1 cellular context compared by ENCODE assay signal in the genomic region with DNA sequence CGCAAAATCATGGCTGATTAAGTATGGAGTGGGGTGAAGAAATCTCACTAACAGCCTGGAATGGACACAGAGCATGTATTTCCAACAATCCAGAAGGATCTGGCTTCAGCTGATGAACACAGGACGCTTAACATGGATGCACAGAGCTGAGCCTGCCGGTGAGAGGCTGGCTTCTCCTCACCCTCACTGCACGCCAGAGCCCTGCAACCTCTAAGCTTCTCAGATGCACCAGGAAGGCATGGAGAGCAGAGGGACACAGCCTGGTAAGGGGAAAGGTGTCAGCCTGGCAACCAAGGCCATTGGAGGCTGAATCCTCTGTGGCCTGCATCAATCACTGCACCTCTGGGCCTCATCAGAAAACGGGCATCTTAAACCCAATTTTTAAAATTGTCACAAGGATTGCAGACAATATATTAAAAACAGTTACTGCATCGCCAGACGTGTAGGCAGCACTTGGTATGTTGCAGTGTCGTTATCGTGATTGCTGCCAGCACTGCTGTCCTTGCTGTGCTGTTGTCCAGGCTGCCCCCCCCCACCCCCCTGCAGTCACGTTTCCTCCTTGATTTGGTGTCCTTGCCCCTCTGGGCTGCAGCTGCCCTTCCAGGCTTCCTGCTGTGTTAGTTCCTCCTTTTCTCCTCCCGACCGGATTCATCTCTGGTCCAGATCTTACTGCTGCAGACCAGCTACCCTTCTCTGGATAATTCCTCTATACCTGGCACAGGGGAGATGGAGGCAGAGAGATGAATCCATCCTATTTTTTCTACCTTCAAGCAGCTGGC.
TF ChIP-seq lines count a peak whose summit lies in the region.

No MANE protein-coding gene starts in this region.

TF ChIP-seq in WTC11, 78 proteins besides CTCF, POLR2A, EP300 and RAD21:
- no peak for TF ChIP-seq TCF7 (CRISPR knock-in tag; IDR thresholded peaks at IDR 0.05; ENCODE audit: low read depth)
- no peak for TF ChIP-seq RELA (CRISPR knock-in tag; IDR thresholded peaks at IDR 0.05; ENCODE audit: borderline replicate concordance)
- TF ChIP-seq ZNF121 (CRISPR knock-in tag; IDR thresholded peaks at IDR 0.05) = no peak
- TF ChIP-seq ETV6 (CRISPR knock-in tag; IDR thresholded peaks at IDR 0.05) = 0 out of 2 replicates have a peak, but pooled peaks have one; percentile 63
TF ChIP-seq in WTC11: peak in this region for 1.
